24 cellular contexts compared by ENCODE assay signal in the genomic region with DNA sequence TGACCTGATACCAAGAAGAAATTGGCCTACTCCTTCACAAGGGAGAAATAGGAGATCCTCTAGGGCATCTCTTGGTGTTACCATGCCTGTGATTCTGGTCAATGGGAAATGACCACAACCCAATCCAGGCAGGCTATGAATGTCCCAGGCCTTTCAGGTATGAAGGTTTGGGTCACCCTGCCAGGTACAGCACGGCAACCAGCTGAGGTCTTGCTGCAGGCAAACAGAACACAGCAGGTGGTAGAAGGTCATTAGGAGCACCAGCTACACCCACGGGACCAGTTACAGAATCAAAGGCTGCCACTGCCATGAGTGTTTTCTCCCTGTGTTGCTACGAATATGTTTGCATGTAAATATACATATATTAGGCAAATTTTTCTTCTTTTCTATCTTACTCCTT.
"Had no signal": no experiment of that assay in that cellular context is flagged by ENCODE, and none has a peak within 500 bp of the region (broad histone marks: within the 10 kb centered on the region; RNA-seq: fewer than 3 reads in every experiment).

No MANE protein-coding gene starts in this region.

- H3K27ac Mint-ChIP-seq: activated B cell treated with CpG ODN at 0.5 μM for 24 hours; activated CD8-positive, alpha-beta T cell treated with anti-CD3 and anti-CD28 coated beads for 36 hours; activated naive CD4-positive, alpha-beta T cell treated with anti-CD3 and anti-CD28 coated beads for 36 hours; activated naive CD8-positive, alpha-beta T cell treated with anti-CD3 and anti-CD28 coated beads, Interleukin-2, amount 10 ng/mL, durations not matched to agents 7 days and 5 days; activated T-helper 1 cell treated with anti-CD3 and anti-CD28 coated beads, Interleukin-12 subunit alpha, Interleukin-12 subunit beta, Interleukin-2, Interleukin-4 antibody, amounts not matched to agents 30 ng/mL and 10 ng/mL and 1 ng/mL, durations not matched to agents 14 hours and 24 hours and 36 hours; brain; endodermal cell; memory B cell; naive thymus-derived CD4-positive, alpha-beta T cell; stimulated activated memory B cell treated with anti-CD40 and anti-IgM and Interleukin-4, amounts not matched to agents 10 μg/mL and 1 μg/mL and 100 μg/mL, for 72 hours; stimulated activated naive CD8-positive, alpha-beta T cell treated with anti-CD3 and anti-CD28 coated beads, Interleukin-15, amount 100 ng/mL, for 72 hours had no signal

- H3K36me3 Mint-ChIP-seq: activated naive CD8-positive, alpha-beta T cell treated with anti-CD3 and anti-CD28 coated beads, Interleukin-2, amount 10 ng/mL, durations not matched to agents 7 days and 5 days; brain; memory B cell; naive thymus-derived CD4-positive, alpha-beta T cell; stimulated activated memory B cell treated with anti-CD40 and anti-IgM and Interleukin-4, amounts not matched to agents 10 μg/mL and 1 μg/mL and 100 μg/mL, for 72 hours had no signal

- H3K27me3 Mint-ChIP-seq: activated CD8-positive, alpha-beta T cell treated with anti-CD3 and anti-CD28 coated beads for 36 hours; stimulated activated naive CD8-positive, alpha-beta T cell treated with anti-CD3 and anti-CD28 coated beads, Interleukin-15, amount 100 ng/mL, for 72 hours had no signal

- H3K9me3 Mint-ChIP-seq: activated B cell treated with CpG ODN at 0.5 μM for 24 hours; activated CD8-positive, alpha-beta T cell treated with anti-CD3 and anti-CD28 coated beads for 36 hours; activated naive CD4-positive, alpha-beta T cell treated with anti-CD3 and anti-CD28 coated beads for 36 hours; activated naive CD8-positive, alpha-beta T cell treated with anti-CD3 and anti-CD28 coated beads, Interleukin-2, amount 10 ng/mL, durations not matched to agents 7 days and 5 days; activated T-helper 1 cell treated with anti-CD3 and anti-CD28 coated beads, Interleukin-12 subunit alpha, Interleukin-12 subunit beta, Interleukin-2, Interleukin-4 antibody, amounts not matched to agents 30 ng/mL and 10 ng/mL and 1 ng/mL, durations not matched to agents 14 hours and 24 hours and 36 hours; endodermal cell; memory B cell; stimulated activated memory B cell treated with anti-CD40 and anti-IgM and Interleukin-4, amounts not matched to agents 10 μg/mL and 1 μg/mL and 100 μg/mL, for 72 hours; stimulated activated naive CD8-positive, alpha-beta T cell treated with anti-CD3 and anti-CD28 coated beads, Interleukin-15, amount 100 ng/mL, for 72 hours had no signal

- H3K4me3 Mint-ChIP-seq: activated B cell treated with CpG ODN at 0.5 μM for 24 hours; activated CD8-positive, alpha-beta T cell treated with anti-CD3 and anti-CD28 coated beads for 36 hours; activated naive CD4-positive, alpha-beta T cell treated with anti-CD3 and anti-CD28 coated beads for 36 hours; activated naive CD8-positive, alpha-beta T cell treated with anti-CD3 and anti-CD28 coated beads, Interleukin-2, amount 10 ng/mL, durations not matched to agents 7 days and 5 days; activated T-helper 1 cell treated with anti-CD3 and anti-CD28 coated beads, Interleukin-12 subunit alpha, Interleukin-12 subunit beta, Interleukin-2, Interleukin-4 antibody, amounts not matched to agents 30 ng/mL and 10 ng/mL and 1 ng/mL, durations not matched to agents 14 hours and 24 hours and 36 hours; brain; endodermal cell; memory B cell; naive thymus-derived CD4-positive, alpha-beta T cell; stimulated activated memory B cell treated with anti-CD40 and anti-IgM and Interleukin-4, amounts not matched to agents 10 μg/mL and 1 μg/mL and 100 μg/mL, for 72 hours; stimulated activated naive CD8-positive, alpha-beta T cell treated with anti-CD3 and anti-CD28 coated beads, Interleukin-15, amount 100 ng/mL, for 72 hours had no signal

- H3K4me1 Mint-ChIP-seq: endodermal cell had no signal

- DNase-seq: activated B cell treated with CpG ODN at 0.5 μM for 24 hours; activated CD4-positive, alpha-beta T cell treated with anti-CD3 and anti-CD28 coated beads, Interleukin-2, amount 50 U/mL, for 1 hour; activated CD8-positive, alpha-beta T cell treated with anti-CD3 and anti-CD28 coated beads for 36 hours; activated effector memory CD4-positive, alpha-beta T cell treated with anti-CD3 and anti-CD28 coated beads, Interleukin-2, amount 50 U/mL, for 16 hours; activated naive CD4-positive, alpha-beta T cell treated with anti-CD3 and anti-CD28 coated beads for 36 hours; activated naive CD8-positive, alpha-beta T cell treated with anti-CD3 and anti-CD28 coated beads, Interleukin-2, amount 10 ng/mL, durations not matched to agents 7 days and 5 days; activated T-cell treated with anti-CD3 and anti-CD28 coated beads, Interleukin-2, amount 50 U/mL, for 1 hour; cerebellar nuclear complex; cortex of kidney; endodermal cell; foreskin keratinocyte; heart right ventricle; midbrain; naive thymus-derived CD4-positive, alpha-beta T cell; ovary; psoas muscle; stimulated activated CD4-positive, alpha-beta T cell treated with anti-CD3 and anti-CD28 coated beads, Interleukin-1b, Interleukin-23, amount 100 ng/mL, for 48 hours; stimulated activated CD4-positive, alpha-beta T cell treated with anti-CD3 and anti-CD28 coated beads, Interleukin-4, amount 100 ng/mL, for 4 hours; stimulated activated naive CD8-positive, alpha-beta T cell treated with anti-CD3 and anti-CD28 coated beads, Interleukin-15, amount 100 ng/mL, for 72 hours; tibial artery had no signal

- ATAC-seq: activated CD8-positive, alpha-beta T cell treated with anti-CD3 and anti-CD28 coated beads for 36 hours; foreskin keratinocyte; heart right ventricle; naive thymus-derived CD4-positive, alpha-beta T cell; psoas muscle; stimulated activated memory B cell treated with anti-CD40 and anti-IgM and Interleukin-4, amounts not matched to agents 10 μg/mL and 1 μg/mL and 100 μg/mL, for 72 hours; stimulated activated naive CD8-positive, alpha-beta T cell treated with anti-CD3 and anti-CD28 coated beads, Interleukin-15, amount 100 ng/mL, for 72 hours had no signal
